Comparison of ENCODE assay signal across 2 cellular contexts in genomic region chr2:141871913-141872634, GRCh38.
TF ChIP-seq lines count a peak whose summit lies in the region.

No MANE protein-coding gene starts in this region.

TF ChIP-seq in GM23338, 12 proteins besides CTCF, POLR2A, EP300 and RAD21:
- no peak for TF ChIP-seq EZH2 (IDR thresholded peaks at IDR 0.05; ENCODE audit: low read depth, unreplicated experiment)
- TF ChIP-seq ZNF331 (CRISPR knock-in tag; IDR thresholded peaks at IDR 0.05; ENCODE audit: low read depth) = no peak
- TF ChIP-seq REST (IDR thresholded peaks at IDR 0.05; ENCODE audit: unreplicated experiment) = no peak
- TF ChIP-seq CREB1 (CRISPR knock-in tag; IDR thresholded peaks at IDR 0.05; ENCODE audit: low read depth) = no peak
- peak; percentile 42; the same call in 1 of the 2 replicates for TF ChIP-seq NANOG (IDR thresholded peaks at IDR 0.05; ENCODE audit: borderline replicate concordance)
- TF ChIP-seq POLR2AphosphoS5 (IDR thresholded peaks at IDR 0.05; ENCODE audit: low read depth) = no peak
- TF ChIP-seq ZNF462 (CRISPR knock-in tag; IDR thresholded peaks at IDR 0.05) = peak; percentile 40; the same call in 1 of the 2 replicates
- no peak for TF ChIP-seq ZNF114 (CRISPR knock-in tag; IDR thresholded peaks at IDR 0.05)
- TF ChIP-seq ETS1 (IDR thresholded peaks at IDR 0.05) = no peak
- TF ChIP-seq JUNB (IDR thresholded peaks at IDR 0.05; ENCODE audit: unreplicated experiment) = no peak

TF ChIP-seq in H1, 55 proteins besides CTCF, POLR2A, EP300 and RAD21:
- TF ChIP-seq CHD7 (IDR thresholded peaks at IDR 0.05; ENCODE audit: insufficient replicate concordance, low read length) (peak; percentile 46), RNF2 (IDR thresholded peaks at IDR 0.05; ENCODE audit: borderline replicate concordance, low read depth, low read length, missing control alignments, poor library complexity, severe bottlenecking) (no peak)
TF ChIP-seq in H1: peak in this region for 1.
